ENCODE assay signal across 8 cellular contexts in the genomic region with DNA sequence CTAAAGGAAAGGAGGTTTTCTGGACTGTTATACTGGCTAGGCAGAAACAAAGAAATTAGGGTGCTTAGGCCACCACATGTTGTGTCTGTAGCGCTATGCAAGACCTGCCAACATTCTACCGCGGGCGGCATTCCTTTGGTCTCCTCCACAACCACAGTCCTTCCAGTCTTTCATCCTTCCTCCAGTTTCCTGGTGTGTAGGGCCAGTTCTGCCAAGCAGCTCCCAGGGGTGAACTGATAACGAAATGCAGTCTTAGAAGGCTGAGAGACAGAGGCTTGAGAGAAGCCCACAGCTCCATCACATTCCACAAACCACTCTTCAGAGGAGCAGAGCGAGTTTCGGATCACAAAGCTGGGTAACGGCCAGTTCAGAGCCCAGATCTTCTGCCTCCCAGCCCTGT. TPM values are rescaled to one million over a fixed set of nuclear protein-coding genes. Genes with fewer than 3 reads are reported as not detected.
A peak's percentile ranks its signal among the peaks of the same experiment; 100 is the strongest.
DNase-seq lines count a peak whose midpoint lies in the region; ATAC-seq and TF ChIP-seq lines count a peak whose summit lies in the region.

No MANE protein-coding gene starts in this region.

- peak overlapping the region; percentile 83 for H3K4me3 Mint-ChIP-seq in activated naive CD8-positive, alpha-beta T cell treated with anti-CD3 and anti-CD28 coated beads for 36 hours
- peak overlapping the region; percentile 93 for H3K4me3 Mint-ChIP-seq in type B pancreatic cell

- H3K27me3 ChIP-seq in right atrium auricular region: no peaks in the 10 kb centered on the region
- no peaks in the 10 kb centered on the region for H3K27me3 ChIP-seq in SJCRH30

- DNase-seq in Right ventricle myocardium superior (no peak), right atrium auricular region (ENCODE audit: low spot score) (no peak), iris pigment epithelial cell (ENCODE audit: low read depth) (peak; percentile 54), type B pancreatic cell (ENCODE audit: extremely low spot score, unreplicated experiment) (no peak), anterior cingulate cortex (lab: John Stamatoyannopoulos, UW) (no peak), SJCRH30 (no peak)
- DNase-seq in activated naive CD8-positive, alpha-beta T cell treated with anti-CD3 and anti-CD28 coated beads for 36 hours: no peak

- H3K4me1 ChIP-seq in right atrium auricular region (peaks cover 0 to 6% of the 10 kb centered on the region in 2 donors), SJCRH30 (no peaks in the 10 kb centered on the region)

- no peaks in the 10 kb centered on the region for H3K9me3 ChIP-seq in right atrium auricular region
- no peaks in the 10 kb centered on the region for H3K9me3 ChIP-seq in SJCRH30 (replicated peaks)

- H3K9me3 Mint-ChIP-seq in activated naive CD8-positive, alpha-beta T cell treated with anti-CD3 and anti-CD28 coated beads for 36 hours: peaks cover 4% of the 10 kb centered on the region
- peaks cover 5% of the 10 kb centered on the region for H3K9me3 Mint-ChIP-seq in type B pancreatic cell

- H3K36me3 Mint-ChIP-seq in activated naive CD8-positive, alpha-beta T cell treated with anti-CD3 and anti-CD28 coated beads for 36 hours: no peaks in the 10 kb centered on the region
- H3K36me3 Mint-ChIP-seq in type B pancreatic cell: no peaks in the 10 kb centered on the region

- H3K4me1 Mint-ChIP-seq in activated naive CD8-positive, alpha-beta T cell treated with anti-CD3 and anti-CD28 coated beads for 36 hours: peaks cover 10% of the 10 kb centered on the region
- H3K4me1 Mint-ChIP-seq in type B pancreatic cell (ENCODE audit: unreplicated experiment): no peaks in the 10 kb centered on the region

- no peaks in the 10 kb centered on the region for H3K36me3 ChIP-seq in right atrium auricular region
- no peaks in the 10 kb centered on the region for H3K36me3 ChIP-seq in SJCRH30

- peak overlapping the region in 1 of 2 donors; percentile 48 for H3K4me3 ChIP-seq in right atrium auricular region
- H3K4me3 ChIP-seq in SJCRH30: no peak overlapping the region

- peaks cover 16% of the 10 kb centered on the region for H3K27me3 Mint-ChIP-seq in activated naive CD8-positive, alpha-beta T cell treated with anti-CD3 and anti-CD28 coated beads for 36 hours
- peaks cover 11% of the 10 kb centered on the region for H3K27me3 Mint-ChIP-seq in type B pancreatic cell

- no peak overlapping the region for H3K27ac ChIP-seq in right atrium auricular region
- H3K27ac ChIP-seq in SJCRH30: no peak overlapping the region

- intact Hi-C loops in Right ventricle myocardium superior (cut with DNase I): no loop called here

- TF ChIP-seq CTCF in right atrium auricular region (IDR thresholded peaks at IDR 0.05) (no peak), type B pancreatic cell (conservative IDR thresholded peaks at IDR 0.05) (no peak)

- H3K27ac Mint-ChIP-seq in activated naive CD8-positive, alpha-beta T cell treated with anti-CD3 and anti-CD28 coated beads for 36 hours: no peak overlapping the region
- peak overlapping the region; percentile 46 for H3K27ac Mint-ChIP-seq in type B pancreatic cell

- ATAC-seq in Right ventricle myocardium superior (ENCODE audit: poor library complexity) (peak; percentile 11), GM21717 (IDR thresholded peaks at IDR 0.05; ENCODE audit: unreplicated experiment) (no peak)

RNA-seq across cellular contexts. Expression of gene CXXC1, which starts 19.5 kb away (rescaled TPM):
- 39.4 TPM for total RNA-seq in Right ventricle myocardium superior
- 10 to 100 TPM; 17.1 to 38.3 TPM for total RNA-seq in right atrium auricular region
- 10 to 100 TPM; 97.0 to 97.2 TPM for total RNA-seq in activated naive CD8-positive, alpha-beta T cell treated with anti-CD3 and anti-CD28 coated beads for 36 hours
- total RNA-seq in type B pancreatic cell (ENCODE audit: low replicate concordance): 88.7 and 95.1 TPM in 2 replicates
- total RNA-seq in SJCRH30 (2014; rRNA removed; shearing (Covaris generic)): 38.5 and 43.2 TPM in 2 replicates

RNA-seq across cellular contexts. Expression of gene MBD1, which starts 25.6 kb away (rescaled TPM):
- 41.2 TPM for total RNA-seq in Right ventricle myocardium superior
- 10 to 100 TPM; 47.9 to 77.1 TPM for total RNA-seq in right atrium auricular region
- total RNA-seq in activated naive CD8-positive, alpha-beta T cell treated with anti-CD3 and anti-CD28 coated beads for 36 hours: 10 to 100 TPM; 65.6 to 69.9 TPM
- total RNA-seq in type B pancreatic cell (ENCODE audit: low replicate concordance): 66.3 and 81.9 TPM in 2 replicates
- total RNA-seq in SJCRH30 (2014; rRNA removed; shearing (Covaris generic)): 34.1 and 42.0 TPM in 2 replicates

RNA-seq across cellular contexts. Expression of gene CFAP53, which starts 40.6 kb away (rescaled TPM):
- total RNA-seq in Right ventricle myocardium superior (0.11 TPM), right atrium auricular region (under 1 TPM in 1 of 2 donors, not detected in 1; 0.30 TPM), type B pancreatic cell (ENCODE audit: low replicate concordance) (0.59 and 1.1 TPM in 2 replicates)
- total RNA-seq in activated naive CD8-positive, alpha-beta T cell treated with anti-CD3 and anti-CD28 coated beads for 36 hours: under 1 TPM; 0.14 to 0.54 TPM
- total RNA-seq in SJCRH30 (2014; rRNA removed; shearing (Covaris generic)): 0.08 TPM in 1 of 2 replicates, not detected in the other
